ENCODE assay signal across 8 cellular contexts in genomic region chr6:31663961-31664789, GRCh38. TPM values are rescaled to one million over a fixed set of nuclear protein-coding genes. Genes with fewer than 3 reads are reported as not detected.
DNase-seq lines count a peak whose midpoint lies in the region; ATAC-seq, FAIRE-seq and TF ChIP-seq lines count a peak whose summit lies in the region.

No MANE protein-coding gene starts in this region.

- FAIRE-seq in K562 (lab: Jason Lieb, UNC): peak; percentile 94

- peak; percentile 93 for DNase-seq in ELR (ENCODE audit: low read depth)
- DNase-seq in NAMALWA (ENCODE audit: low spot score): peak; percentile 23
- peak; percentile 75 to 92 (median 84) for DNase-seq in K562 (ENCODE audit: extremely low read depth in 1 of 4, low spot score in 3 of 4)
- DNase-seq in left lung: peak in 1 of 2 donors; percentile 66
- peak; percentile 33 for DNase-seq in testis

- TF ChIP-seq CTCF in K562 (IDR thresholded peaks at IDR 0.05 in 2 of 3, conservative IDR thresholded peaks at IDR 0.05 in 1 of 3; ENCODE audit: insufficient read depth in 2 of 3, low read depth in 1 of 3, low read length in 3 of 3) (peak in 1 of 3 experiments; percentile 42; a peak in 2 of 6 replicates), left lung (IDR thresholded peaks at IDR 0.05) (no peak), testis (IDR thresholded peaks at IDR 0.05) (no peak)

- no peaks in the 10 kb centered on the region for H3K27me3 ChIP-seq in K562 (ENCODE audit: control insufficient read depth in 2 of 2, insufficient read depth in 2 of 2, low read length in 2 of 2)
- H3K27me3 ChIP-seq in left lung: no peaks in the 10 kb centered on the region
- no peaks in the 10 kb centered on the region for H3K27me3 ChIP-seq in testis

- TF ChIP-seq EP300 in K562 (IDR thresholded peaks at IDR 0.05; ENCODE audit: low read length): peak; percentile 58; the same call in 1 of the 2 replicates

- peaks cover 53% of the 10 kb centered on the region for H3K36me3 ChIP-seq in K562 (ENCODE audit: control insufficient read depth, insufficient read depth, low read length)
- peaks cover 0 to 47% of the 10 kb centered on the region in 2 donors for H3K36me3 ChIP-seq in left lung
- H3K36me3 ChIP-seq in testis (ENCODE audit: low read depth, missing control alignments): no peaks in the 10 kb centered on the region

- H3K27ac ChIP-seq in K562 (ENCODE audit: extremely low read depth, low read depth, low read length) (peak overlapping the region; percentile 97), left lung (peak overlapping the region; percentile 93 to 94), testis (peak overlapping the region; percentile 90 to 97)

- POLR2A ChIA-PET in K562 (lab: Yijun Ruan, JAX): interaction anchor here (0.6 to 9.8 kb wide), 65 partner anchors 8 to 1693 kb away, joined by 3 to 267 read pairs (median 6); partner anchors contain the start of genes ABHD16A, APOM, BAG6 and CLIC1

- H3K79me2 ChIP-seq in K562 (ENCODE audit: control insufficient read depth, insufficient read depth, low read length): peaks cover 90% of the 10 kb centered on the region

- in situ Hi-C loops in K562 (cut with MboI): loop anchor here (5.0 kb wide), 2 partner anchors 117 to 198 kb away; partner anchors contain the start of genes ATP6V1G2, NEU1 and NFKBIL1

- CTCF ChIA-PET in K562 (lab: Yijun Ruan, JAX; ENCODE audit: low intra/inter-chr PET ratio): no interaction called here

- intact Hi-C loops in K562 (cut with micrococcal nuclease) (loop anchor here (2.0 to 10.0 kb wide), 3 partner anchors 39 to 511 kb away; partner anchors contain the start of genes ABHD16A, AGPAT1, ATP6V1G2 and NFKBIL1), left lung (cut with DNase I) (no loop called here), testis (cut with DNase I; ENCODE audit: low total_unique reads) (no loop called here)

- TF ChIP-seq RAD21 in K562 (CRISPR knock-in tag; conservative IDR thresholded peaks at IDR 0.05 in 1 of 2, IDR thresholded peaks at IDR 0.05 in 1 of 2): 0 out of 4 replicates have a peak, but pooled peaks of 1 of the 2 experiments have one; percentile 2

- TF ChIP-seq POLR2A in K562 (conservative IDR thresholded peaks at IDR 0.05) (peak; percentile 63), testis (IDR thresholded peaks at IDR 0.05) (no peak)

- H4K20me1 ChIP-seq in K562 (replicated peaks; ENCODE audit: control insufficient read depth, insufficient read depth, low read length): peaks cover 6% of the 10 kb centered on the region; the same call in 1 of the 2 replicates

- peak overlapping the region; percentile 66 for H3K4me3 ChIP-seq in K562
- H3K4me3 ChIP-seq in left lung: peak overlapping the region; percentile 57 to 66
- peak overlapping the region; percentile 81 to 93 for H3K4me3 ChIP-seq in testis

- H3K4me2 ChIP-seq in K562 (ENCODE audit: insufficient read depth, low read length): peak overlapping the region; percentile 93

- H3K9ac ChIP-seq in K562 (ENCODE audit: insufficient read depth in 1 of 2, low read depth in 2 of 2, low read length in 2 of 2): peak overlapping the region; percentile 96 to 97

- TSS peak; percentile 55 for BruUV-seq in K562 (replicated peaks; lab: Mats Ljungman, UMichigan)

- H3K9me3 ChIP-seq in K562 (replicated peaks; ENCODE audit: control insufficient read depth, insufficient read depth, low read depth, low read length): no peaks in the 10 kb centered on the region
- H3K9me3 ChIP-seq in left lung: no peaks in the 10 kb centered on the region
- H3K9me3 ChIP-seq in testis: no peaks in the 10 kb centered on the region

- WGBS in K562 (ENCODE audit: insufficient coverage, low coverage, missing lambda C conversion rate): 2% methylated on average over 17 of the region's 17 CpGs
- 5 to 7% methylated on average over 16 to 17 of the region's 17 CpGs for WGBS in testis, 2 donors

- no peaks in the 10 kb centered on the region for H3K9me1 ChIP-seq in K562 (ENCODE audit: control insufficient read depth, insufficient read depth, low read length)

- H3K4me1 ChIP-seq in K562 (replicated peaks in 1 of 2; ENCODE audit: control insufficient read depth in 2 of 2, insufficient read depth in 2 of 2, low read length in 2 of 2) (peaks cover 37 to 53% of the 10 kb centered on the region in 2 experiments; a peak in 4 of 5 replicates), left lung (peaks cover 23 to 67% of the 10 kb centered on the region in 2 donors), testis (peaks cover 40% of the 10 kb centered on the region)

- peak overlapping the region; percentile 62 for H2AFZ ChIP-seq in K562 (ENCODE audit: low read depth, low read length)

- peak; percentile 28 for ATAC-seq in K562
- ATAC-seq in left lung: no peak
- no peak for ATAC-seq in GM18868 (IDR thresholded peaks at IDR 0.05; ENCODE audit: unreplicated experiment)
- ATAC-seq in GM19023 (IDR thresholded peaks at IDR 0.05; ENCODE audit: unreplicated experiment): no peak
- ATAC-seq in activated CD4-positive, CD25-positive, alpha-beta regulatory T cell treated with anti-CD3 and anti-CD28 coated beads, Interleukin-2, amount 50 U/mL, for 24 hours: no peak

RNA-seq across cellular contexts. Expression of gene GPANK1, which starts 0.6 kb away (rescaled TPM):
- 47.6 and 87.1 TPM in 2 replicates for total RNA-seq in K562 (2011; cell fraction: chromatin; rRNA removed; ENCODE audit: low replicate concordance)
- 67.0 and 79.7 TPM in 2 replicates for total RNA-seq in K562 (2011; cell fraction: nucleolus; rRNA removed)
- 60.5 and 67.5 TPM in 2 replicates for total RNA-seq in K562 (2011; cell fraction: nucleoplasm; rRNA removed)
- 63.9 and 66.3 TPM in 2 replicates for total RNA-seq in K562 (2014; rRNA removed)
- 33.8 and 41.2 TPM in 2 replicates for total RNA-seq in K562 (2014; rRNA removed; fragmentation: Illumina TruSeq; extraction: Trizol)
- total RNA-seq in K562 (2015; rRNA removed; fragmentation: Illumina TruSeq; extraction: Trizol): 46.3 and 47.4 TPM in 2 replicates
- total RNA-seq in K562 (2021): 54.6 and 55.4 TPM in 2 replicates
- polyA plus RNA-seq in K562 (2011; rRNA removed): 41.7 and 42.6 TPM in 2 replicates
- polyA plus RNA-seq in K562 (2011; cell fraction: cytosol; rRNA removed): 55.8 and 78.7 TPM in 2 replicates
- 44.5 and 50.7 TPM in 2 replicates for polyA plus RNA-seq in K562 (2011; cell fraction: nucleus; rRNA removed)
- 53.6 and 55.1 TPM in 2 replicates for polyA plus RNA-seq in K562 (2012)
- polyA plus RNA-seq in K562 (2014; fragmentation: Illumina TruSeq; extraction: Trizol): 97.0 and 111 TPM in 2 replicates
- polyA plus RNA-seq in K562 (2014; fragmentation: Nextera tagmentation; extraction: Ambion mirVana): 10 to 100 TPM; 32.2 to 38.0 TPM
- 77.8 and 92.2 TPM in 2 replicates for polyA plus RNA-seq in K562 (2014; rRNA removed)
- polyA minus RNA-seq in K562 (2011; rRNA and poly(A)+ RNA removed): 23.7 and 24.2 TPM in 2 replicates
- 15.0 and 16.1 TPM in 2 replicates for polyA minus RNA-seq in K562 (2011; cell fraction: cytosol; rRNA and poly(A)+ RNA removed)
- polyA minus RNA-seq in K562 (2011; cell fraction: nucleus; rRNA and poly(A)+ RNA removed): 27.9 and 38.1 TPM in 2 replicates
- total RNA-seq in left lung: 10 to 100 TPM; 10.3 to 13.2 TPM
- total RNA-seq in testis: 10 to 100 TPM; 34.5 to 46.1 TPM
- 81.3 TPM for polyA plus RNA-seq in testis (ENCODE audit: insufficient read depth, low read depth, low replicate concordance)

RNA-seq across cellular contexts. Expression of gene CSNK2B, which starts 1.7 kb away (rescaled TPM):
- 260 and 394 TPM in 2 replicates for total RNA-seq in K562 (2011; cell fraction: chromatin; rRNA removed; ENCODE audit: low replicate concordance)
- total RNA-seq in K562 (2011; cell fraction: nucleolus; rRNA removed): 152 and 173 TPM in 2 replicates
- total RNA-seq in K562 (2011; cell fraction: nucleoplasm; rRNA removed): 222 and 269 TPM in 2 replicates
- total RNA-seq in K562 (2014; rRNA removed) (540 and 633 TPM in 2 replicates), K562 (2014; rRNA removed; fragmentation: Illumina TruSeq; extraction: Trizol) (434 and 461 TPM in 2 replicates), K562 (2015; rRNA removed; fragmentation: Illumina TruSeq; extraction: Trizol) (501 and 527 TPM in 2 replicates), K562 (2021) (512 and 529 TPM in 2 replicates), left lung (100 to 1,000 TPM in 1 of 2 donors, 10 to 100 TPM in 1; 96.6 to 128 TPM), testis (100 to 1,000 TPM; 397 to 421 TPM)
- polyA plus RNA-seq in K562 (2011; rRNA removed) (120 and 179 TPM in 2 replicates), K562 (2014; fragmentation: Illumina TruSeq; extraction: Trizol) (1,018 and 1,126 TPM in 2 replicates), K562 (2014; fragmentation: Nextera tagmentation; extraction: Ambion mirVana) (100 to 1,000 TPM; 870 to 972 TPM), K562 (2014; rRNA removed) (237 and 259 TPM in 2 replicates), testis (ENCODE audit: insufficient read depth, low read depth, low replicate concordance) (523 TPM)
- polyA plus RNA-seq in K562 (2011; cell fraction: cytosol; rRNA removed): 389 and 405 TPM in 2 replicates
- 398 and 493 TPM in 2 replicates for polyA plus RNA-seq in K562 (2011; cell fraction: nucleus; rRNA removed)
- polyA plus RNA-seq in K562 (2012): 775 and 1,051 TPM in 2 replicates
- 244 and 291 TPM in 2 replicates for polyA minus RNA-seq in K562 (2011; rRNA and poly(A)+ RNA removed)
- 191 and 211 TPM in 2 replicates for polyA minus RNA-seq in K562 (2011; cell fraction: cytosol; rRNA and poly(A)+ RNA removed)
- 77.7 and 105 TPM in 2 replicates for polyA minus RNA-seq in K562 (2011; cell fraction: nucleus; rRNA and poly(A)+ RNA removed)

RNA-seq across cellular contexts. Expression of gene C6orf47, which starts 3.6 kb away (rescaled TPM):
- 18.1 and 40.4 TPM in 2 replicates for total RNA-seq in K562 (2011; cell fraction: chromatin; rRNA removed; ENCODE audit: low replicate concordance)
- total RNA-seq in K562 (2011; cell fraction: nucleolus; rRNA removed): 34.1 and 39.2 TPM in 2 replicates
- total RNA-seq in K562 (2011; cell fraction: nucleoplasm; rRNA removed): 28.1 and 30.1 TPM in 2 replicates
- total RNA-seq in K562 (2014; rRNA removed) (43.8 and 44.3 TPM in 2 replicates), K562 (2014; rRNA removed; fragmentation: Illumina TruSeq; extraction: Trizol) (24.7 and 24.9 TPM in 2 replicates), K562 (2015; rRNA removed; fragmentation: Illumina TruSeq; extraction: Trizol) (39.3 and 41.0 TPM in 2 replicates), K562 (2021) (28.0 and 33.2 TPM in 2 replicates), left lung (10 to 100 TPM; 21.9 to 23.8 TPM), testis (10 to 100 TPM; 13.9 to 17.8 TPM)
- polyA plus RNA-seq in K562 (2011; rRNA removed) (11.0 and 14.6 TPM in 2 replicates), K562 (2014; fragmentation: Illumina TruSeq; extraction: Trizol) (27.0 and 33.8 TPM in 2 replicates), K562 (2014; fragmentation: Nextera tagmentation; extraction: Ambion mirVana) (under 1 TPM; 0.14 to 0.27 TPM), K562 (2014; rRNA removed) (38.1 and 38.7 TPM in 2 replicates), testis (ENCODE audit: insufficient read depth, low read depth, low replicate concordance) (11.9 TPM)
- polyA plus RNA-seq in K562 (2011; cell fraction: cytosol; rRNA removed): 10.6 and 16.9 TPM in 2 replicates
- polyA plus RNA-seq in K562 (2011; cell fraction: nucleus; rRNA removed): 7.7 and 10.6 TPM in 2 replicates
- polyA plus RNA-seq in K562 (2012): 31.5 and 32.4 TPM in 2 replicates
- polyA minus RNA-seq in K562 (2011; rRNA and poly(A)+ RNA removed): 11.3 and 12.1 TPM in 2 replicates
- polyA minus RNA-seq in K562 (2011; cell fraction: cytosol; rRNA and poly(A)+ RNA removed): 8.6 and 11.6 TPM in 2 replicates
- polyA minus RNA-seq in K562 (2011; cell fraction: nucleus; rRNA and poly(A)+ RNA removed): 14.7 and 20.5 TPM in 2 replicates

RNA-seq across cellular contexts. Expression of gene LY6G5B, which starts 5.6 kb away (rescaled TPM):
- 184 and 285 TPM in 2 replicates for total RNA-seq in K562 (2011; cell fraction: chromatin; rRNA removed; ENCODE audit: low replicate concordance)
- total RNA-seq in K562 (2011; cell fraction: nucleolus; rRNA removed): 96.9 and 102 TPM in 2 replicates
- total RNA-seq in K562 (2011; cell fraction: nucleoplasm; rRNA removed): 162 and 291 TPM in 2 replicates
- total RNA-seq in K562 (2014; rRNA removed) (6.0 and 6.3 TPM in 2 replicates), K562 (2014; rRNA removed; fragmentation: Illumina TruSeq; extraction: Trizol) (7.5 and 9.0 TPM in 2 replicates), K562 (2015; rRNA removed; fragmentation: Illumina TruSeq; extraction: Trizol) (6.0 and 7.9 TPM in 2 replicates), K562 (2021) (18.4 and 24.6 TPM in 2 replicates), left lung (10 to 100 TPM in 1 of 2 donors, 1 to 10 TPM in 1; 6.9 to 13.6 TPM), testis (10 to 100 TPM; 14.0 to 15.9 TPM)
- polyA plus RNA-seq in K562 (2011; rRNA removed) (14.6 and 22.5 TPM in 2 replicates), K562 (2014; fragmentation: Illumina TruSeq; extraction: Trizol) (25.9 and 27.0 TPM in 2 replicates), K562 (2014; fragmentation: Nextera tagmentation; extraction: Ambion mirVana) (1 to 10 TPM; 6.6 to 7.2 TPM), K562 (2014; rRNA removed) (16.8 and 19.9 TPM in 2 replicates), testis (ENCODE audit: insufficient read depth, low read depth, low replicate concordance) (16.3 TPM)
- 5.2 and 9.9 TPM in 2 replicates for polyA plus RNA-seq in K562 (2011; cell fraction: cytosol; rRNA removed)
- polyA plus RNA-seq in K562 (2011; cell fraction: nucleus; rRNA removed): 157 and 230 TPM in 2 replicates
- polyA plus RNA-seq in K562 (2012): 35.6 and 41.6 TPM in 2 replicates
- polyA minus RNA-seq in K562 (2011; rRNA and poly(A)+ RNA removed): 15.7 and 17.5 TPM in 2 replicates
- polyA minus RNA-seq in K562 (2011; cell fraction: cytosol; rRNA and poly(A)+ RNA removed): 2.4 and 7.8 TPM in 2 replicates
- polyA minus RNA-seq in K562 (2011; cell fraction: nucleus; rRNA and poly(A)+ RNA removed): 17.2 and 24.9 TPM in 2 replicates

RNA-seq across cellular contexts. Expression of gene APOM, which starts 8.5 kb away (rescaled TPM):
- total RNA-seq in K562 (2011; cell fraction: chromatin; rRNA removed; ENCODE audit: low replicate concordance): 6.6 and 7.8 TPM in 2 replicates
- total RNA-seq in K562 (2011; cell fraction: nucleolus; rRNA removed): 5.1 and 5.3 TPM in 2 replicates
- total RNA-seq in K562 (2011; cell fraction: nucleoplasm; rRNA removed): 9.8 and 10.1 TPM in 2 replicates
- total RNA-seq in K562 (2014; rRNA removed) (5.7 and 6.6 TPM in 2 replicates), K562 (2014; rRNA removed; fragmentation: Illumina TruSeq; extraction: Trizol) (10.4 and 10.8 TPM in 2 replicates), K562 (2015; rRNA removed; fragmentation: Illumina TruSeq; extraction: Trizol) (6.6 and 7.1 TPM in 2 replicates), K562 (2021) (9.7 and 10.1 TPM in 2 replicates), left lung (1 to 10 TPM; 1.0 to 1.5 TPM), testis (1 to 10 TPM; 7.5 to 9.8 TPM)
- polyA plus RNA-seq in K562 (2011; rRNA removed) (7.7 and 8.6 TPM in 2 replicates), K562 (2014; fragmentation: Illumina TruSeq; extraction: Trizol) (13.1 and 17.4 TPM in 2 replicates), K562 (2014; fragmentation: Nextera tagmentation; extraction: Ambion mirVana) (10 to 100 TPM; 23.9 to 24.3 TPM), K562 (2014; rRNA removed) (10.1 and 13.5 TPM in 2 replicates), testis (ENCODE audit: insufficient read depth, low read depth, low replicate concordance) (27.9 TPM)
- polyA plus RNA-seq in K562 (2011; cell fraction: cytosol; rRNA removed): 10.2 and 18.1 TPM in 2 replicates
- polyA plus RNA-seq in K562 (2011; cell fraction: nucleus; rRNA removed): 13.8 and 20.1 TPM in 2 replicates
- 11.4 and 16.2 TPM in 2 replicates for polyA plus RNA-seq in K562 (2012)
- polyA minus RNA-seq in K562 (2011; rRNA and poly(A)+ RNA removed): 2.6 and 5.6 TPM in 2 replicates
- 2.2 and 3.5 TPM in 2 replicates for polyA minus RNA-seq in K562 (2011; cell fraction: cytosol; rRNA and poly(A)+ RNA removed)
- 1.6 and 2.3 TPM in 2 replicates for polyA minus RNA-seq in K562 (2011; cell fraction: nucleus; rRNA and poly(A)+ RNA removed)
